ENCODE assay signal across 1 cellular context in genomic region chr1:229296541-229296941, GRCh38.
TF ChIP-seq lines count a peak whose summit lies in the region.

No MANE protein-coding gene starts in this region.

TF ChIP-seq in GM23338, 12 proteins besides CTCF, POLR2A, EP300 and RAD21:
- TF ChIP-seq ZNF462 (CRISPR knock-in tag; IDR thresholded peaks at IDR 0.05) (no peak), ZNF331 (CRISPR knock-in tag; IDR thresholded peaks at IDR 0.05; ENCODE audit: low read depth) (no peak), STAT1 (IDR thresholded peaks at IDR 0.05; ENCODE audit: unreplicated experiment) (no peak), REST (IDR thresholded peaks at IDR 0.05; ENCODE audit: unreplicated experiment) (no peak), JUNB (IDR thresholded peaks at IDR 0.05; ENCODE audit: unreplicated experiment) (no peak), CREB1 (CRISPR knock-in tag; IDR thresholded peaks at IDR 0.05; ENCODE audit: low read depth) (no peak), ETS1 (IDR thresholded peaks at IDR 0.05) (no peak), EZH2phosphoT487 (IDR thresholded peaks at IDR 0.05; ENCODE audit: unreplicated experiment) (no peak), EZH2 (IDR thresholded peaks at IDR 0.05; ENCODE audit: low read depth, unreplicated experiment) (no peak), ZNF114 (CRISPR knock-in tag; IDR thresholded peaks at IDR 0.05) (no peak), NANOG (IDR thresholded peaks at IDR 0.05; ENCODE audit: borderline replicate concordance) (no peak), POLR2AphosphoS5 (IDR thresholded peaks at IDR 0.05; ENCODE audit: low read depth) (no peak)
